ENCODE assay signal across 17 cellular contexts in genomic region chr1:235239821-235240220, GRCh38.
DNase-seq lines count a peak whose midpoint lies in the region; ATAC-seq, FAIRE-seq and TF ChIP-seq lines count a peak whose summit lies in the region.
"Had no signal": no experiment of that assay in that cellular context is flagged by ENCODE, and none has a peak within 500 bp of the region (broad histone marks: within the 10 kb centered on the region; RNA-seq: fewer than 3 reads in every experiment).

No MANE protein-coding gene starts in this region.

- DNase-seq in D721Med (ENCODE audit: insufficient read length, low spot score) (no peak), GM12878 (ENCODE audit: low read depth, low spot score) (no peak), natural killer cell (no peak), left ventricle myocardium inferior (no peak)
- DNase-seq in activated CD4-positive, CD25-positive, alpha-beta regulatory T cell (lab: John Stamatoyannopoulos, UW), result no peak
- DNase-seq: amygdala; H7; NCI-H82; right lobe of liver; RPMI8226; stimulated activated CD4-positive, alpha-beta T cell treated with anti-CD3 and anti-CD28 coated beads, Interleukin-2, amount 100 ng/mL, for 48 hours; testis had no signal

- TF ChIP-seq POLR2A in GM12878 (IDR thresholded peaks at IDR 0.05; ENCODE audit: low read depth, low read length), result no peak

- H3K27ac ChIP-seq in HEK293 (ENCODE audit: extremely low read depth, low read depth, low read length) (no peak overlapping the region), GM12878 (ENCODE audit: control insufficient read depth, insufficient read depth) (no peak overlapping the region), left ventricle myocardium inferior (replicated peaks) (no peak overlapping the region)
- H3K27ac ChIP-seq: BLaER1, right lobe of liver, testis had no signal

- CTCF ChIA-PET in HEK293 (lab: Yijun Ruan, JAX) (interaction anchor here (0.5 to 1.8 kb wide), 4 partner anchors 13 to 884 kb away, joined by 3 to 10 read pairs (median 4); no protein-coding TSS in a partner anchor), GM12878 (lab: Yijun Ruan, JAX) (interaction anchor here (0.5 to 6.2 kb wide), 6 partner anchors 13 to 176 kb away, joined by 3 to 56 read pairs (median 3); no protein-coding TSS in a partner anchor)

- H2AFZ ChIP-seq in GM12878 (ENCODE audit: control insufficient read depth, low read depth, low read length), result no peak overlapping the region

- no peak overlapping the region for H3K4me3 Mint-ChIP-seq in natural killer cell

- no peaks in the 10 kb centered on the region for H4K20me1 ChIP-seq in GM12878 (ENCODE audit: control insufficient read depth, insufficient read depth)

- TF ChIP-seq RAD21 in GM12878 (IDR thresholded peaks at IDR 0.05; ENCODE audit: insufficient read depth, low read depth, low read length), result no peak

- 20% methylated on average over 2 of the region's 2 CpGs for WGBS in GM12878 (ENCODE audit: insufficient coverage, insufficient replicate concordance, low lambda C conversion rate, missing lambda C conversion rate)

- intact Hi-C loops in GM12878 (cut with micrococcal nuclease; ENCODE audit: unreplicated experiment), result no loop called here
- intact Hi-C loops in natural killer cell (cut with micrococcal nuclease), result no loop called here
- intact Hi-C loops in left ventricle myocardium inferior (cut with micrococcal nuclease), result no loop called here

- H3K36me3 ChIP-seq in HEK293 (ENCODE audit: control insufficient read depth in 2 of 2, insufficient read depth in 1 of 2, low read length in 2 of 2) (peaks cover 35 to 40% of the 10 kb centered on the region in 2 experiments), GM12878 (ENCODE audit: control insufficient read depth in 2 of 2, insufficient read depth in 2 of 2, low read length in 1 of 2) (peaks cover 2 to 14% of the 10 kb centered on the region in 2 experiments; a peak in 3 of 4 replicates), left ventricle myocardium inferior (peaks cover 28% of the 10 kb centered on the region)

- H3K27me3 ChIP-seq in GM12878 (replicated peaks in 1 of 2; ENCODE audit: control insufficient read depth in 2 of 2, insufficient read depth in 2 of 2, low read length in 1 of 2) (no peaks in the 10 kb centered on the region), left ventricle myocardium inferior (ENCODE audit: low read depth) (no peaks in the 10 kb centered on the region)
- H3K27me3 ChIP-seq: BLaER1, right lobe of liver, testis had no signal

- SMC1A ChIA-PET in GM12878 (lab: Charles Lee; ENCODE audit: uncharacterized antibody, unreplicated experiment), result interaction anchor here (0.7 to 6.0 kb wide), 11 partner anchors 10 to 176 kb away, joined by 3 to 28 read pairs (median 3); no protein-coding TSS in a partner anchor

- no peak overlapping the region for H3K9ac ChIP-seq in GM12878 (ENCODE audit: control insufficient read depth, insufficient read depth, low read length)
- H3K9ac ChIP-seq: BLaER1 had no signal

- RAD21 ChIA-PET in GM12878 (lab: Charles Lee; ENCODE audit: unreplicated experiment), result interaction anchor here (1.0 to 1.4 kb wide), 3 partner anchors 10 to 177 kb away, joined by 4 to 6 read pairs (median 4); no protein-coding TSS in a partner anchor

- in situ Hi-C loops in GM12878 (cut with MboI), result no loop called here

- FAIRE-seq in D721Med (lab: Jason Lieb, UNC) (peak; percentile 92), GM12878 (lab: Jason Lieb, UNC) (peak; percentile 47)
- FAIRE-seq: endometrium, frontal cortex had no signal

- H3K4me1 Mint-ChIP-seq in natural killer cell, result peaks cover 25 to 28% of the 10 kb centered on the region in 2 donors

- no peaks in the 10 kb centered on the region for H3K9me3 Mint-ChIP-seq in natural killer cell

- ATAC-seq in GM12878 (no peak), natural killer cell (no peak), HG02763 (IDR thresholded peaks at IDR 0.05; ENCODE audit: unreplicated experiment) (no peak)

- H3K4me1 ChIP-seq in HEK293 (ENCODE audit: control insufficient read depth, insufficient read depth, low read length) (no peaks in the 10 kb centered on the region), GM12878 (ENCODE audit: control insufficient read depth, insufficient read depth, low read length) (0 out of 2 replicates have a peak, but pooled peaks cover 4% of the 10 kb centered on the region), left ventricle myocardium inferior (no peaks in the 10 kb centered on the region)
- H3K4me1 ChIP-seq: BLaER1, testis had no signal

- H3K4me2 ChIP-seq in GM12878 (ENCODE audit: control insufficient read depth, insufficient read depth), result no peak overlapping the region
- H3K4me2 ChIP-seq: BLaER1 had no signal

- H3K9me3 ChIP-seq in HEK293 (ENCODE audit: control insufficient read depth, insufficient read depth, low read depth, low read length) (no peaks in the 10 kb centered on the region), GM12878 (replicated peaks; ENCODE audit: control insufficient read depth, insufficient read depth, low read length) (no peaks in the 10 kb centered on the region), left ventricle myocardium inferior (replicated peaks) (no peaks in the 10 kb centered on the region)
- H3K9me3 ChIP-seq: BLaER1, right lobe of liver, testis had no signal

- peak overlapping the region; percentile 63 to 67 for H3K27ac Mint-ChIP-seq in natural killer cell

- peaks cover 7% of the 10 kb centered on the region for H3K36me3 Mint-ChIP-seq in natural killer cell

- no peaks in the 10 kb centered on the region; the same call in 1 of the 2 replicates for H3K79me2 ChIP-seq in GM12878 (ENCODE audit: control insufficient read depth, insufficient read depth, low read length)

- H3K4me3 ChIP-seq in HEK293 (ENCODE audit: low read depth, low read length) (no peak overlapping the region), GM12878 (no peak overlapping the region), left ventricle myocardium inferior (no peak overlapping the region)
- H3K4me3 ChIP-seq: BLaER1, right lobe of liver, testis had no signal

- no peaks in the 10 kb centered on the region for H3K27me3 Mint-ChIP-seq in natural killer cell (ENCODE audit: low read depth in 2 of 2)

- no TSS peak for BruUV-seq in GM12878 (replicated peaks; lab: Mats Ljungman, UMichigan)

- no peak for TF ChIP-seq CTCF in D721Med (IDR thresholded peaks at IDR 0.05; ENCODE audit: insufficient read depth, missing control alignments)
- TF ChIP-seq CTCF in HEK293 (tag by site-specific recombination; IDR thresholded peaks at IDR 0.05), result no peak
- no peak for TF ChIP-seq CTCF in GM12878 (IDR thresholded peaks at IDR 0.05 in 2 of 3, conservative IDR thresholded peaks at IDR 0.05 in 1 of 3; ENCODE audit: control insufficient read depth in 2 of 3, extremely low read depth in 1 of 3, insufficient read depth in 1 of 3, low read depth in 3 of 3, low read length in 3 of 3)
- TF ChIP-seq CTCF in natural killer cell (IDR thresholded peaks at IDR 0.05), result no peak
- no peak for TF ChIP-seq CTCF in left ventricle myocardium inferior (IDR thresholded peaks at IDR 0.05; ENCODE audit: borderline replicate concordance)

- no peak for TF ChIP-seq EP300 in GM12878 (IDR thresholded peaks at IDR 0.05; ENCODE audit: borderline replicate concordance in 1 of 2, control insufficient read depth in 1 of 2, low read depth in 2 of 2, low read length in 2 of 2)

- POLR2A ChIA-PET in HEK293 (lab: Yijun Ruan, JAX), result no interaction called here
- POLR2A ChIA-PET in GM12878 (lab: Charles Lee), result interaction anchor here (0.9 kb wide), 1 partner anchor 90 kb away, joined by 3 read pairs; no protein-coding TSS in a partner anchor

TF ChIP-seq in HEK293, 187 proteins besides CTCF, POLR2A, EP300 and RAD21:
- TF ChIP-seq WT1 (tag by site-specific recombination; IDR thresholded peaks at IDR 0.05) (peak; percentile 42; the same call in 1 of the 2 replicates), ZNF624 (tag by site-specific recombination; IDR thresholded peaks at IDR 0.05) (no peak)

TF ChIP-seq in GM12878, 131 proteins besides CTCF, POLR2A, EP300 and RAD21 (continues in another document):
- TF ChIP-seq PKNOX1 (IDR thresholded peaks at IDR 0.05) (no peak), IRF4 (IDR thresholded peaks at IDR 0.05; ENCODE audit: low read depth, low read length) (no peak), CREM (IDR thresholded peaks at IDR 0.05; ENCODE audit: low read depth) (no peak), MEF2A (IDR thresholded peaks at IDR 0.05; ENCODE audit: insufficient read depth, low read depth, low read length) (no peak), SIX5 (IDR thresholded peaks at IDR 0.05; ENCODE audit: low read depth, low read length, severe bottlenecking) (no peak), POLR2AphosphoS5 (IDR thresholded peaks at IDR 0.05; ENCODE audit: low read length) (no peak), E2F4 (IDR thresholded peaks at IDR 0.05; ENCODE audit: low read depth, low read length) (no peak), BHLHE40 (IDR thresholded peaks at IDR 0.05; ENCODE audit: borderline replicate concordance in 1 of 2, low read depth in 2 of 2, low read length in 1 of 2) (no peak), JUND (IDR thresholded peaks at IDR 0.05; ENCODE audit: low read depth, low read length) (no peak), SMC3 (IDR thresholded peaks at IDR 0.05; ENCODE audit: borderline replicate concordance, low read length) (no peak), CHD4 (IDR thresholded peaks at IDR 0.05) (no peak), ATF3 (IDR thresholded peaks at IDR 0.05; ENCODE audit: borderline replicate concordance, extremely low read depth, low read depth, low read length) (no peak), BRCA1 (IDR thresholded peaks at IDR 0.05; ENCODE audit: low read depth, low read length) (no peak)
